1 cellular context compared by ENCODE assay signal in the genomic region with DNA sequence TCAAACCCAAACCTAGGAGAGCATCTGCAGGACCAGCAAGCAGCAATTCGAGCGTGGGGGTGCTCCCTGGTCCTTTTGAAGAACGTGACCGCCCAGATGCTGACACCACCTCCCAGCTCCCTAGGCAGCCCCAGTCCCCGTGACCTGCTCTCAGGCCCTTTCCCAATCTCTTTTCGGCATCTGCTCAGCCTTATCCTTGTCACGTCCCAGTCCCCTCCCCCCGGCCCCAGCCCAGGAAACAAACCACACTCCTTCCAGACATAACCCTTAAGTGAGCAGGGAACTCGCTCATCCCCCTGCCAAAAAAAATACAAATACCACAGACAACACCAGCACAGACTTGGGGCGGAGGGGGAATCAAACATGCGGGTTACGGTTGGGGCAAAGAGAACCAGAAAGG.
TF ChIP-seq lines count a peak whose summit lies in the region.

No MANE protein-coding gene starts in this region.

TF ChIP-seq in GM12878, 131 proteins besides CTCF, POLR2A, EP300 and RAD21:
- TF ChIP-seq PAX5 (IDR thresholded peaks at IDR 0.05; ENCODE audit: borderline replicate concordance, low read depth, low read length): no peak
- no peak for TF ChIP-seq SIN3A (IDR thresholded peaks at IDR 0.05; ENCODE audit: low read depth, low read length)
- TF ChIP-seq ZZZ3 (IDR thresholded peaks at IDR 0.05; ENCODE audit: control insufficient read depth, insufficient read length, low read depth): no peak
- TF ChIP-seq, protein P1, sequence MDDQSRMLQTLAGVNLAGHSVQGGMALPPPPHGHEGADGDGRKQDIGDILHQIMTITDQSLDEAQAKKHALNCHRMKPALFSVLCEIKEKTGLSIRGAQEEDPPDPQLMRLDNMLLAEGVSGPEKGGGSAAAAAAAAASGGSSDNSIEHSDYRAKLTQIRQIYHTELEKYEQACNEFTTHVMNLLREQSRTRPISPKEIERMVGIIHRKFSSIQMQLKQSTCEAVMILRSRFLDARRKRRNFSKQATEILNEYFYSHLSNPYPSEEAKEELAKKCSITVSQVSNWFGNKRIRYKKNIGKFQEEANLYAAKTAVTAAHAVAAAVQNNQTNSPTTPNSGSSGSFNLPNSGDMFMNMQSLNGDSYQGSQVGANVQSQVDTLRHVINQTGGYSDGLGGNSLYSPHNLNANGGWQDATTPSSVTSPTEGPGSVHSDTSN (IDR thresholded peaks at IDR 0.05; ENCODE audit: insufficient replicate concordance, low read depth, low read length): no peak
TF ChIP-seq in GM12878: peak in this region for 0.
